16 cellular contexts compared by ENCODE assay signal in the genomic region with DNA sequence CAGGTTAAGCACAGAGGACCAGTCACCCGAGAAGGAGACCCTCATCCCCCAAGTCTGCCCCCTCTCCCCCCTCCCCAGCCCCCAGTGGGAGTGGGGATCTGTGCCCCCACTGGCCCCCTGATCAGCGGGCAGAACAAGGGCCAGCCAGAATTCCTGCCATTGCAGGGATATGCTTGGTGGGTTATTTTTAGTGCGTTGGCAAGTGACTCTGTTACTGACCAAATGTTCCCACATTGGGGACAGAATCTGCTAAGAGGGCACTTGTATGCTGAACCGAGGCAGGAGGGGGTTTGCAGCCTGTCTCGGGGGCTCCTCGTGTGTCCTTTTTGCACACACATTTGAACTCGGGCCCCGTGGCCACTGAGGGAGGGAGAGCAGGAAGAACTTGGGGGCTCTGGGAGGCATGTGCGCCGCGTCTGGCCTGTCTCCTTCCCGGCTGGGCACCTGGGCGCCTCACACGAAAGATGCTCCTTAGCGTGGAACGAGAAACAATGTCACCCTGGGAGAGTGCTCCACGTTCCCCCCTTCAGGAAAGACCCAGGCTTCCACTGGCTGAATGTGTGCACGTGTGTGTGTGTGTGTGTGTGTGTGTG.
"Had no signal": no experiment of that assay in that cellular context is flagged by ENCODE, and none has a peak within 500 bp of the region (broad histone marks: within the 10 kb centered on the region; RNA-seq: fewer than 3 reads in every experiment).

No MANE protein-coding gene starts in this region.

- DNase-seq: activated CD4-positive, alpha-beta T cell treated with anti-CD3 and anti-CD28 coated beads, Interleukin-2, amount 10 ng/mL, durations not matched to agents 24 days and 14 days; activated CD8-positive, alpha-beta T cell treated with anti-CD3 and anti-CD28 coated beads for 36 hours; activated naive CD4-positive, alpha-beta T cell treated with anti-CD3 and anti-CD28 coated beads, Interleukin-2, amount 10 ng/mL, durations not matched to agents 7 days and 5 days; activated T-cell treated with anti-CD3 and anti-CD28 coated beads, Interleukin-2, amount 50 U/mL, for 4 hours; hypothalamus; mammary epithelial cell; midbrain; ovary; stimulated activated CD4-positive, alpha-beta T cell treated with anti-CD3 and anti-CD28 coated beads, Interleukin-12 subunit alpha, Interleukin-12 subunit beta, amount 100 ng/mL, for 4 hours; stimulated activated CD4-positive, alpha-beta T cell treated with anti-CD3 and anti-CD28 coated beads, Interleukin-1b, Interleukin-23, amount 100 ng/mL, for 48 hours; stimulated activated CD8-positive, alpha-beta memory T cell treated with anti-CD3 and anti-CD28 coated beads, Interleukin-4, amount 100 ng/mL, for 48 hours; stimulated activated naive CD8-positive, alpha-beta T cell treated with anti-CD3 and anti-CD28 coated beads, Interleukin-15, Interleukin-2, amounts not matched to agents 100 U/mL and 50 U/mL, for 24 hours; tibial artery had no signal

- H3K4me2 ChIP-seq: neural progenitor cell had no signal

- ATAC-seq: activated CD8-positive, alpha-beta T cell treated with anti-CD3 and anti-CD28 coated beads for 36 hours; activated T-cell treated with anti-CD3 and anti-CD28 coated beads, Interleukin-2, amount 50 U/mL, for 4 hours; left lobe of liver; stimulated activated naive CD8-positive, alpha-beta T cell treated with anti-CD3 and anti-CD28 coated beads, Interleukin-15, Interleukin-2, amounts not matched to agents 100 U/mL and 50 U/mL, for 24 hours had no signal

- H3K27me3 ChIP-seq: ovary had no signal

- H3K36me3 ChIP-seq: breast epithelium, neural progenitor cell, ovary, tibial artery had no signal

- H3K9me3 ChIP-seq: breast epithelium, ovary, tibial artery had no signal

- H3K27ac ChIP-seq: breast epithelium, neural progenitor cell, ovary, tibial artery had no signal

- H2AFZ ChIP-seq: neural progenitor cell had no signal

- H3K9ac ChIP-seq: neural progenitor cell had no signal

- H3K4me3 ChIP-seq: breast epithelium, neural progenitor cell, ovary, tibial artery had no signal
